In the genomic region with DNA sequence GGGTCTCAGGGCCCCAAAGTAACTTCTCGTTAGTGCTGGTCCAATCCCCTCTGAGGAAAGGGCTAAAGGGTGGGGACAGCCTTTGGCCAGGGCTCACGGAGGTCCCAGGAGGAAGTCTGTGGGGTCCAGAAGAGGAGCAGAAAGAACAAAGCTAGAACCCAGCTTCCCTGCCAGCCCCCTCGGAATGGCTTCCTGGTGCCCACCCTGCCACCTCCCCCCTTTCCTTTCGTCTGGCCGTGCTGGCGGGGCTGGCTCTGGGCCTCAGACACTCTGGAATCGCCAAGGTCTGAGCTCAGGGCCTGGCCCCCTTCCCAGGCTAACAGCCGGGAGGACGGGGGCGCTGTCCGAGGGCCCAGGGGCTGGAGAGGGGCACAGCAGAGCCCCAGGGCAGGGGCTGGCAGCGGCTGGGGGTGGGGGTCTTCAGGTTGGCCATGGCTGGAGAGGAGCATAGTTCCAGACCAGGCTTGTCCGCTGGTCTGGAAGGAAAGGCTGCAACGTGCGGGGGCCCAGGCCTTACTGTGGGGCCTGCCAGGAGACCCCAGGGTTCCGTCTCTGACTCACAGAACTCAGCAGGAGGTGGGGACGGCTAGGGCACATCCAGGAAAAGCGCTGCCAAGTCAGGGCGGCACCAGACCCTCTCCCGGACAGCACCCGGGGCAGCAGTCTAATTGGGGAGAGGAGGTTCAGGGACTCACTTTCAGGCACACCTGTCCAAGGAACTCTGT, we compare ENCODE assay signal across 8 cellular contexts. TPM values are rescaled to one million over a fixed set of nuclear protein-coding genes. Genes with fewer than 3 reads are reported as not detected.
DNase-seq lines count a peak whose midpoint lies in the region; ATAC-seq, FAIRE-seq and TF ChIP-seq lines count a peak whose summit lies in the region.

No MANE protein-coding gene starts in this region.

- no peak overlapping the region for H4K91ac ChIP-seq in H9 (ENCODE audit: insufficient read length, low read depth, low read length)

- H3K27me3 ChIP-seq in H9 (ENCODE audit: insufficient read depth, low read length) (no peaks in the 10 kb centered on the region; the same call in 1 of the 2 replicates), cardiac muscle cell (no peaks in the 10 kb centered on the region)

- POLR2A ChIA-PET in activated CD8-positive, alpha-beta T cell treated with anti-CD3 and anti-CD28 coated beads, Interleukin-2, amount 10 ng/mL, durations not matched to agents 7 days and 5 days (lab: Charles Lee), result interaction anchor here (0.6 to 3.3 kb wide), 10 partner anchors 8 to 68 kb away, joined by 3 to 13 read pairs (median 3); partner anchors contain the start of gene ZNRD2
- POLR2A ChIA-PET in OCI-LY7 (lab: Charles Lee), result no interaction called here

- H2BK5ac ChIP-seq in H9 (ENCODE audit: insufficient read length, low read length), result no peak overlapping the region

- H4K20me1 ChIP-seq in H9 (ENCODE audit: control insufficient read depth, insufficient read depth, insufficient read length), result no peaks in the 10 kb centered on the region
- no peaks in the 10 kb centered on the region for H4K20me1 ChIP-seq in OCI-LY7 (ENCODE audit: insufficient read depth, low read length)

- no peaks in the 10 kb centered on the region for H3K79me2 ChIP-seq in H9 (ENCODE audit: insufficient read depth, low read length)
- no peaks in the 10 kb centered on the region for H3K79me2 ChIP-seq in OCI-LY7 (ENCODE audit: insufficient read depth, low read depth, low read length)

- TF ChIP-seq CTCF in H9 (conservative IDR thresholded peaks at IDR 0.05), result no peak
- peak; percentile 9 for TF ChIP-seq CTCF in cardiac muscle cell (IDR thresholded peaks at IDR 0.05; ENCODE audit: low read depth, low read length)
- TF ChIP-seq CTCF in OCI-LY7 (conservative IDR thresholded peaks at IDR 0.05; ENCODE audit: low read length), result no peak

- H3K9me3 Mint-ChIP-seq in H9, result no peaks in the 10 kb centered on the region
- no peaks in the 10 kb centered on the region for H3K9me3 Mint-ChIP-seq in activated CD8-positive, alpha-beta T cell treated with anti-CD3 and anti-CD28 coated beads, Interleukin-2, amount 10 ng/mL, durations not matched to agents 7 days and 5 days (ENCODE audit: insufficient read depth)

- peaks cover 48% of the 10 kb centered on the region for H3K27me3 Mint-ChIP-seq in H9 (ENCODE audit: low read depth)
- no peaks in the 10 kb centered on the region for H3K27me3 Mint-ChIP-seq in activated CD8-positive, alpha-beta T cell treated with anti-CD3 and anti-CD28 coated beads, Interleukin-2, amount 10 ng/mL, durations not matched to agents 7 days and 5 days (ENCODE audit: low read depth)

- H2BK120ac ChIP-seq in H9 (ENCODE audit: low read depth, low read length, poor library complexity, severe bottlenecking), result no peak overlapping the region

- H3K56ac ChIP-seq in H9 (ENCODE audit: insufficient read length, low read depth, low read length), result no peak overlapping the region

- peak overlapping the region; percentile 22 for H3K4me2 ChIP-seq in H9 (ENCODE audit: insufficient read depth, insufficient read length, low read length)
- no peak overlapping the region; the same call in 1 of the 2 replicates for H3K4me2 ChIP-seq in OCI-LY7 (ENCODE audit: low read length)

- H3K18ac ChIP-seq in H9 (ENCODE audit: insufficient read length, low read depth, low read length), result peak overlapping the region; percentile 1

- peak overlapping the region; percentile 45 to 72 for H3K4me3 Mint-ChIP-seq in H9
- H3K4me3 Mint-ChIP-seq in activated CD8-positive, alpha-beta T cell treated with anti-CD3 and anti-CD28 coated beads, Interleukin-2, amount 10 ng/mL, durations not matched to agents 7 days and 5 days, result peak overlapping the region; percentile 63

- peaks cover 46 to 63% of the 10 kb centered on the region in 2 experiments for H3K4me1 Mint-ChIP-seq in H9
- peaks cover 59% of the 10 kb centered on the region for H3K4me1 Mint-ChIP-seq in activated CD8-positive, alpha-beta T cell treated with anti-CD3 and anti-CD28 coated beads, Interleukin-2, amount 10 ng/mL, durations not matched to agents 7 days and 5 days (ENCODE audit: low read depth)

- H3K9me2 ChIP-seq in OCI-LY7 (ENCODE audit: insufficient read depth, low read length), result no peaks in the 10 kb centered on the region

- peak overlapping the region; percentile 50 for H3K4me3 ChIP-seq in cardiac muscle cell
- H3K4me3 ChIP-seq in OCI-LY7 (ENCODE audit: low read depth, low read length, poor library complexity, severe bottlenecking), result no peak overlapping the region

- no peaks in the 10 kb centered on the region for H3K79me1 ChIP-seq in H9 (ENCODE audit: insufficient read depth, low read depth, low read length, poor library complexity, severe bottlenecking)

- no peak overlapping the region for H2BK12ac ChIP-seq in H9 (ENCODE audit: insufficient read length, low read depth, low read length)

- TF ChIP-seq POLR2A in GM12892 (IDR thresholded peaks at IDR 0.05; ENCODE audit: low read depth, low read length), result no peak

- no peak overlapping the region for H2AK5ac ChIP-seq in H9 (ENCODE audit: insufficient read length, low read length)

- H3K36me3 Mint-ChIP-seq in H9 (ENCODE audit: insufficient read depth in 1 of 3, low read depth in 3 of 3), result no peaks in the 10 kb centered on the region
- no peaks in the 10 kb centered on the region for H3K36me3 Mint-ChIP-seq in activated CD8-positive, alpha-beta T cell treated with anti-CD3 and anti-CD28 coated beads, Interleukin-2, amount 10 ng/mL, durations not matched to agents 7 days and 5 days (ENCODE audit: low read depth)

- no peak for FAIRE-seq in GM12892 (lab: Jason Lieb, UNC)

- H2AFZ ChIP-seq in H9 (ENCODE audit: low read length), result no peak overlapping the region
- H2AFZ ChIP-seq in OCI-LY7 (ENCODE audit: low read length), result no peak overlapping the region

- H3K4me1 ChIP-seq in H9 (ENCODE audit: insufficient read depth, low read length) (peaks cover 9% of the 10 kb centered on the region; the same call in 1 of the 2 replicates), cardiac muscle cell (ENCODE audit: low read depth) (peaks cover 33% of the 10 kb centered on the region), OCI-LY7 (ENCODE audit: insufficient read depth, low read length, poor library complexity, severe bottlenecking) (peaks cover 6% of the 10 kb centered on the region)

- H3K27ac ChIP-seq in H9 (ENCODE audit: insufficient read length, low read depth, low read length), result no peak overlapping the region
- peak overlapping the region; percentile 93 for H3K27ac ChIP-seq in cardiac muscle cell
- H3K27ac ChIP-seq in OCI-LY7 (ENCODE audit: low read depth, low read length, poor library complexity, severe bottlenecking), result no peak overlapping the region

- no peak overlapping the region for H3K23ac ChIP-seq in H9 (ENCODE audit: insufficient read length, low read depth, low read length)

- WGBS in H9 (ENCODE audit: extremely low coverage, insufficient read length, low lambda C conversion rate), result no CpG with 5 or more reads among the region's 21 CpGs

- H3K9me3 ChIP-seq in H9 (ENCODE audit: control insufficient read depth, low read depth, low read length), result no peaks in the 10 kb centered on the region
- no peaks in the 10 kb centered on the region for H3K9me3 ChIP-seq in cardiac muscle cell (ENCODE audit: low read depth)
- H3K9me3 ChIP-seq in OCI-LY7 (ENCODE audit: low read length), result no peaks in the 10 kb centered on the region

- DNase-seq in H9, result no peak
- DNase-seq in activated CD8-positive, alpha-beta T cell treated with anti-CD3 and anti-CD28 coated beads, Interleukin-2, amount 10 ng/mL, durations not matched to agents 7 days and 5 days, result no peak
- DNase-seq in cardiac muscle cell (ENCODE audit: low read depth in 1 of 2, low spot score in 1 of 2), result peak in 1 of 2 donors; percentile 67
- DNase-seq in retina, result peak; percentile 69
- DNase-seq in GM12892 (ENCODE audit: insufficient read length), result no peak
- no peak for DNase-seq in D341Med (ENCODE audit: low spot score)
- no peak for DNase-seq in OCI-LY7 (ENCODE audit: low spot score)
- no peak for DNase-seq in stimulated activated CD4-positive, alpha-beta T cell treated with anti-CD3 and anti-CD28 coated beads, Interleukin-2, amount 100 ng/mL, for 48 hours

- H3K27ac Mint-ChIP-seq in H9, result no peak overlapping the region
- H3K27ac Mint-ChIP-seq in activated CD8-positive, alpha-beta T cell treated with anti-CD3 and anti-CD28 coated beads, Interleukin-2, amount 10 ng/mL, durations not matched to agents 7 days and 5 days, result peak overlapping the region; percentile 66

- no TSS peak for BruUV-seq in OCI-LY7 (replicated peaks; lab: Mats Ljungman, UMichigan)

- H4K5ac ChIP-seq in H9 (ENCODE audit: insufficient read length, low read depth, low read length), result no peak overlapping the region

- no peak overlapping the region for H3K9ac ChIP-seq in H9 (ENCODE audit: extremely low read depth, insufficient read length, low read length)

- H3K4ac ChIP-seq in H9 (ENCODE audit: low read depth, low read length), result no peak overlapping the region

- no peak overlapping the region for H2BK20ac ChIP-seq in H9 (ENCODE audit: low read depth, low read length, poor library complexity, severe bottlenecking)

- H2BK15ac ChIP-seq in H9 (ENCODE audit: low read depth, low read length), result no peak overlapping the region

- H4K8ac ChIP-seq in H9 (replicated peaks; ENCODE audit: insufficient read length, low read depth, low read length), result no peak overlapping the region

- H3T11ph ChIP-seq in H9 (ENCODE audit: low read length), result no peak overlapping the region

- intact Hi-C loops in OCI-LY7 (cut with micrococcal nuclease; ENCODE audit: unreplicated experiment), result no loop called here

- CTCF ChIA-PET in activated CD8-positive, alpha-beta T cell treated with anti-CD3 and anti-CD28 coated beads, Interleukin-2, amount 10 ng/mL, durations not matched to agents 7 days and 5 days (lab: Charles Lee), result interaction anchor here (1.2 to 2.8 kb wide), 3 partner anchors 11 to 29 kb away, joined by 5 to 25 read pairs (median 12); partner anchors contain the start of gene ZNRD2
- CTCF ChIA-PET in OCI-LY7 (lab: Charles Lee; ENCODE audit: unreplicated experiment), result no interaction called here

- H3K14ac ChIP-seq in H9 (ENCODE audit: insufficient read depth, low read length), result peak overlapping the region; percentile 0; the same call in 1 of the 2 replicates

- no peak for ATAC-seq in activated CD8-positive, alpha-beta T cell treated with anti-CD3 and anti-CD28 coated beads, Interleukin-2, amount 10 ng/mL, durations not matched to agents 7 days and 5 days

- H3K23me2 ChIP-seq in H9 (ENCODE audit: insufficient read length, low read depth, low read length, poor library complexity, severe bottlenecking), result no peaks in the 10 kb centered on the region

- H3K36me3 ChIP-seq in cardiac muscle cell (no peaks in the 10 kb centered on the region), OCI-LY7 (ENCODE audit: insufficient read depth, low read length) (no peaks in the 10 kb centered on the region)

RNA-seq across cellular contexts. Expression of gene LTBP3, which starts 0.8 kb away (rescaled TPM):
- 10.6 and 12.1 TPM in 2 replicates for total RNA-seq in H9 (2021)
- 10 to 100 TPM; 64.7 to 70.8 TPM for total RNA-seq in activated CD8-positive, alpha-beta T cell treated with anti-CD3 and anti-CD28 coated beads, Interleukin-2, amount 10 ng/mL, durations not matched to agents 7 days and 5 days
- total RNA-seq in cardiac muscle cell, result 61.8 and 98.3 TPM in 2 replicates
- polyA plus RNA-seq in cardiac muscle cell, result 53.7 and 60.9 TPM in 2 replicates
- 3.7 TPM for polyA plus RNA-seq in GM12892 (2012; ENCODE audit: missing spikeins)
- total RNA-seq in OCI-LY7 (2014; rRNA removed; shearing (Covaris generic)), result 11.2 and 17.4 TPM in 2 replicates
- 10.0 and 13.8 TPM in 2 replicates for total RNA-seq in OCI-LY7 (2022)

RNA-seq across cellular contexts. Expression of gene ZNRD2, which starts 11.3 kb away (rescaled TPM):
- total RNA-seq in H9 (2021) (43.7 and 45.8 TPM in 2 replicates), cardiac muscle cell (56.6 and 57.4 TPM in 2 replicates), OCI-LY7 (2022) (35.9 and 43.4 TPM in 2 replicates)
- 10 to 100 TPM; 39.2 to 40.7 TPM for total RNA-seq in activated CD8-positive, alpha-beta T cell treated with anti-CD3 and anti-CD28 coated beads, Interleukin-2, amount 10 ng/mL, durations not matched to agents 7 days and 5 days
- polyA plus RNA-seq in cardiac muscle cell, result 55.7 and 70.5 TPM in 2 replicates
- 27.5 TPM for polyA plus RNA-seq in GM12892 (2012; ENCODE audit: missing spikeins)
- total RNA-seq in OCI-LY7 (2014; rRNA removed; shearing (Covaris generic)), result 37.7 and 60.4 TPM in 2 replicates

RNA-seq across cellular contexts. Expression of gene FAM89B, which starts 13.4 kb away (rescaled TPM):
- total RNA-seq in H9 (2021), result 20.0 and 21.7 TPM in 2 replicates
- total RNA-seq in activated CD8-positive, alpha-beta T cell treated with anti-CD3 and anti-CD28 coated beads, Interleukin-2, amount 10 ng/mL, durations not matched to agents 7 days and 5 days, result 10 to 100 TPM; 32.0 to 33.6 TPM
- total RNA-seq in cardiac muscle cell, result 42.9 and 71.8 TPM in 2 replicates
- polyA plus RNA-seq in cardiac muscle cell, result 96.0 and 132 TPM in 2 replicates
- polyA plus RNA-seq in GM12892 (2012; ENCODE audit: missing spikeins), result 11.8 TPM
- 16.1 and 26.4 TPM in 2 replicates for total RNA-seq in OCI-LY7 (2014; rRNA removed; shearing (Covaris generic))
- total RNA-seq in OCI-LY7 (2022), result 17.9 and 25.3 TPM in 2 replicates

RNA-seq across cellular contexts. Expression of gene EHBP1L1, which starts 16.9 kb away (rescaled TPM):
- total RNA-seq in H9 (2021) (13.8 and 14.5 TPM in 2 replicates), cardiac muscle cell (14.9 and 50.5 TPM in 2 replicates), OCI-LY7 (2022) (71.6 and 80.3 TPM in 2 replicates)
- total RNA-seq in activated CD8-positive, alpha-beta T cell treated with anti-CD3 and anti-CD28 coated beads, Interleukin-2, amount 10 ng/mL, durations not matched to agents 7 days and 5 days, result 10 to 100 TPM; 94.4 to 95.3 TPM
- 14.2 and 30.0 TPM in 2 replicates for polyA plus RNA-seq in cardiac muscle cell
- 36.8 TPM for polyA plus RNA-seq in GM12892 (2012; ENCODE audit: missing spikeins)
- 59.6 and 59.7 TPM in 2 replicates for total RNA-seq in OCI-LY7 (2014; rRNA removed; shearing (Covaris generic))

RNA-seq across cellular contexts. Expression of gene SCYL1, which starts 34.1 kb away (rescaled TPM):
- total RNA-seq in H9 (2021) (54.7 and 56.0 TPM in 2 replicates), cardiac muscle cell (157 and 168 TPM in 2 replicates), OCI-LY7 (2022) (62.9 and 70.0 TPM in 2 replicates)
- 10 to 100 TPM; 68.0 to 69.5 TPM for total RNA-seq in activated CD8-positive, alpha-beta T cell treated with anti-CD3 and anti-CD28 coated beads, Interleukin-2, amount 10 ng/mL, durations not matched to agents 7 days and 5 days
- 139 and 146 TPM in 2 replicates for polyA plus RNA-seq in cardiac muscle cell
- 24.6 TPM for polyA plus RNA-seq in GM12892 (2012; ENCODE audit: missing spikeins)
- 43.2 and 56.8 TPM in 2 replicates for total RNA-seq in OCI-LY7 (2014; rRNA removed; shearing (Covaris generic))
